Comparison of ENCODE assay signal across 8 cellular contexts in genomic region chr2:183123959-183124221, GRCh38. TPM values are rescaled to one million over a fixed set of nuclear protein-coding genes. Genes with fewer than 3 reads are reported as not detected.
A peak's percentile ranks its signal among the peaks of the same experiment; 100 is the strongest.
DNase-seq lines count a peak whose midpoint lies in the region; ATAC-seq lines count a peak whose summit lies in the region.

No MANE protein-coding gene starts in this region.

- H3K4me1 ChIP-seq in skeletal muscle tissue (ENCODE audit: control insufficient read depth in 3 of 3, insufficient read depth in 3 of 3, low read length in 3 of 3): peaks cover 6 to 12% (median 11%) of the 10 kb centered on the region in 3 donors

- no peaks in the 10 kb centered on the region for H3K9me3 Mint-ChIP-seq in T-helper 1 cell treated with Interleukin-12 subunit alpha and Interleukin-12 subunit beta and Interleukin-4 antibody, amounts not matched to agents 30 μg/mL and 1 μg/mL, for 36 hours
- no peaks in the 10 kb centered on the region for H3K9me3 Mint-ChIP-seq in T-cell

- H3K4me1 Mint-ChIP-seq in T-helper 1 cell treated with Interleukin-12 subunit alpha and Interleukin-12 subunit beta and Interleukin-4 antibody, amounts not matched to agents 30 μg/mL and 1 μg/mL, for 36 hours (ENCODE audit: low read depth): peaks cover 20% of the 10 kb centered on the region
- H3K4me1 Mint-ChIP-seq in T-cell: peaks cover 33 to 40% (median 35%) of the 10 kb centered on the region in 3 donors

- peaks cover 0 to 4% (median 0%) of the 10 kb centered on the region in 3 donors for H3K27me3 ChIP-seq in skeletal muscle tissue (ENCODE audit: control insufficient read depth in 3 of 3, insufficient read depth in 3 of 3, low read length in 3 of 3)

- H3K27ac Mint-ChIP-seq in T-helper 1 cell treated with Interleukin-12 subunit alpha and Interleukin-12 subunit beta and Interleukin-4 antibody, amounts not matched to agents 30 μg/mL and 1 μg/mL, for 36 hours: peak overlapping the region; percentile 98
- peak overlapping the region; percentile 94 to 97 for H3K27ac Mint-ChIP-seq in T-cell

- DNase-seq in T-helper 1 cell (no peak), T-cell (no peak), Right ventricle myocardium superior (no peak), NCI-H2171 treated with DMSO at 0.1 percent for 48 hours (lab: John Stamatoyannopoulos, UW) (no peak), NCI-H748 treated with DMSO at 0.1 percent for 48 hours (lab: John Stamatoyannopoulos, UW) (no peak)

- H3K9me3 ChIP-seq in skeletal muscle tissue (ENCODE audit: control insufficient read depth in 3 of 3, low read length in 3 of 3): no peaks in the 10 kb centered on the region

- H3K4me3 Mint-ChIP-seq in T-helper 1 cell treated with Interleukin-12 subunit alpha and Interleukin-12 subunit beta and Interleukin-4 antibody, amounts not matched to agents 30 μg/mL and 1 μg/mL, for 36 hours: peak overlapping the region; percentile 95
- peak overlapping the region; percentile 93 to 96 (median 95) for H3K4me3 Mint-ChIP-seq in T-cell

- H3K27me3 Mint-ChIP-seq in T-helper 1 cell treated with Interleukin-12 subunit alpha and Interleukin-12 subunit beta and Interleukin-4 antibody, amounts not matched to agents 30 μg/mL and 1 μg/mL, for 36 hours (ENCODE audit: low read depth): peaks cover 11% of the 10 kb centered on the region
- peaks cover 9 to 11% of the 10 kb centered on the region in 2 donors for H3K27me3 Mint-ChIP-seq in T-cell

- H3K36me3 ChIP-seq in skeletal muscle tissue (ENCODE audit: control insufficient read depth in 3 of 3, insufficient read depth in 3 of 3, low read length in 3 of 3): peaks cover 0 to 3% (median 0%) of the 10 kb centered on the region in 3 donors

- H3K36me3 Mint-ChIP-seq in T-helper 1 cell treated with Interleukin-12 subunit alpha and Interleukin-12 subunit beta and Interleukin-4 antibody, amounts not matched to agents 30 μg/mL and 1 μg/mL, for 36 hours (ENCODE audit: low read depth): peaks cover 2% of the 10 kb centered on the region
- H3K36me3 Mint-ChIP-seq in T-cell: peaks cover 2% of the 10 kb centered on the region

- peak overlapping the region; percentile 75 to 91 (median 90) for H3K9ac ChIP-seq in skeletal muscle tissue (ENCODE audit: low read depth in 1 of 3, low read length in 3 of 3)

- POLR2A ChIA-PET in T-cell (lab: Charles Lee): no interaction called here

- H3K27ac ChIP-seq in skeletal muscle tissue (ENCODE audit: low read depth, low read length): peak overlapping the region; percentile 73

- intact Hi-C loops in Right ventricle myocardium superior (cut with DNase I): no loop called here

- CTCF ChIA-PET in T-cell (lab: Charles Lee): interaction anchor here (0.7 to 1.2 kb wide), 2 partner anchors 44 to 46 kb away, joined by 3 to 4 read pairs; partner anchors contain the start of gene DUSP19 (in 1 of the 2)

- peak overlapping the region; percentile 90 to 98 (median 96) for H3K4me3 ChIP-seq in skeletal muscle tissue (ENCODE audit: low read length in 3 of 3)

- ATAC-seq in HG02870 (IDR thresholded peaks at IDR 0.05; ENCODE audit: unreplicated experiment): peak; percentile 32
- peak; percentile 29 to 35 (median 32) for ATAC-seq in T-cell (replicated peaks in 1 of 4)
- peak; percentile 65 for ATAC-seq in Right ventricle myocardium superior (ENCODE audit: poor library complexity)

RNA-seq across cellular contexts. Expression of gene NUP35, which starts 0.4 kb away (rescaled TPM):
- 10 to 100 TPM; 11.0 to 19.5 (median 16.4) TPM for total RNA-seq in T-cell
- total RNA-seq in Right ventricle myocardium superior: 9.6 TPM
- total RNA-seq in skeletal muscle tissue: 24.0 TPM

RNA-seq across cellular contexts. Expression of gene DUSP19, which starts 45.3 kb away (rescaled TPM):
- total RNA-seq in T-cell: 1 to 10 TPM; 1.3 to 2.5 (median 2.0) TPM
- 10.8 TPM for total RNA-seq in Right ventricle myocardium superior
- total RNA-seq in skeletal muscle tissue: 2.1 TPM
